ENCODE assay signal across 15 cellular contexts in the genomic region with DNA sequence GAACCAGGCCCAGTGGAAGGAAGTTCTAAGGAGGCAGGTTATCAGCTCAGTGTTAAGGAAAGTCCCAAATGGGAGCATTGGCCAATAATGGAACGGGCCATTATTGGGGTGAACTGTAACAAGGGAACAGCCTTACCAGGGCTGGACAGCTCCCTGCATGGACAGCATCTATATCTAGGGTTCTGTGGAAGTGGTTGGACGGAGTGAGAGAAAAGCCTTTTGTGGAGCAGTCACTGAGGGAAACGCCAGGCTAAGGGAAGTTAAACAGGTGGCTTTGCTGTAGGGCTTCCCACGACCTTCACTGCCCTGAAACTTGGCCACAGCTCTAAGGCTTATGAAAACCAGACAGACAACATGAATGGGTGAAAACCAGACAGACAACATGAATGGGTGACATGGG. TPM values are rescaled to one million over a fixed set of nuclear protein-coding genes. Genes with fewer than 3 reads are reported as not detected.
DNase-seq lines count a peak whose midpoint lies in the region; ATAC-seq, FAIRE-seq and TF ChIP-seq lines count a peak whose summit lies in the region.
"Had no signal": no experiment of that assay in that cellular context is flagged by ENCODE, and none has a peak within 500 bp of the region (broad histone marks: within the 10 kb centered on the region; RNA-seq: fewer than 3 reads in every experiment).

No MANE protein-coding gene starts in this region.

- no peaks in the 10 kb centered on the region; the same call in 1 of the 2 replicates for H3K79me2 ChIP-seq in GM12878 (ENCODE audit: control insufficient read depth, insufficient read depth, low read length)

- no peaks in the 10 kb centered on the region for H4K20me1 ChIP-seq in GM12878 (ENCODE audit: control insufficient read depth, insufficient read depth)

- no peak overlapping the region for H2AFZ ChIP-seq in GM12878 (ENCODE audit: control insufficient read depth, low read depth, low read length)

- H3K4me1 Mint-ChIP-seq in nephron progenitor cell = peaks cover 20% of the 10 kb centered on the region

- TF ChIP-seq POLR2A in GM12878 (IDR thresholded peaks at IDR 0.05; ENCODE audit: low read depth, low read length) = no peak
- TF ChIP-seq POLR2A in testis (IDR thresholded peaks at IDR 0.05) = no peak

- WGBS in GM12878 (ENCODE audit: insufficient coverage, insufficient replicate concordance, low lambda C conversion rate, missing lambda C conversion rate) = 52% methylated on average over 4 of the region's 4 CpGs
- WGBS in testis, 2 donors = 51 to 70% methylated on average over 4 of the region's 4 CpGs

- H3K4me2 ChIP-seq in GM12878 (ENCODE audit: control insufficient read depth, insufficient read depth) = peak overlapping the region; percentile 89

- no peak overlapping the region for H3K4me3 Mint-ChIP-seq in nephron progenitor cell
- H3K4me3 Mint-ChIP-seq: central memory CD8-positive, alpha-beta T cell; neural crest cell had no signal

- no TSS peak for BruUV-seq in GM12878 (replicated peaks; lab: Mats Ljungman, UMichigan)

- intact Hi-C loops in GM12878 (cut with micrococcal nuclease; ENCODE audit: unreplicated experiment) = no loop called here
- intact Hi-C loops in testis (cut with DNase I; ENCODE audit: low total_unique reads) = no loop called here

- H3K27me3 ChIP-seq in GM12878 (replicated peaks in 1 of 2; ENCODE audit: control insufficient read depth in 2 of 2, insufficient read depth in 2 of 2, low read length in 1 of 2) (no peaks in the 10 kb centered on the region), testis (no peaks in the 10 kb centered on the region)

- in situ Hi-C loops in GM12878 (cut with MboI) = no loop called here

- TF ChIP-seq CTCF in GM12878 (IDR thresholded peaks at IDR 0.05 in 2 of 3, conservative IDR thresholded peaks at IDR 0.05 in 1 of 3; ENCODE audit: control insufficient read depth in 2 of 3, extremely low read depth in 1 of 3, insufficient read depth in 1 of 3, low read depth in 3 of 3, low read length in 3 of 3) (no peak), nephron progenitor cell (IDR thresholded peaks at IDR 0.05) (no peak), testis (IDR thresholded peaks at IDR 0.05) (no peak)

- no peak for TF ChIP-seq EP300 in Ishikawa (IDR thresholded peaks at IDR 0.05; ENCODE audit: borderline replicate concordance)
- TF ChIP-seq EP300 in GM12878 (IDR thresholded peaks at IDR 0.05; ENCODE audit: borderline replicate concordance in 1 of 2, control insufficient read depth in 1 of 2, low read depth in 2 of 2, low read length in 2 of 2) = no peak

- H3K9me3 Mint-ChIP-seq in nephron progenitor cell = no peaks in the 10 kb centered on the region
- H3K9me3 Mint-ChIP-seq: central memory CD8-positive, alpha-beta T cell; neural crest cell had no signal

- peak overlapping the region; percentile 88 for H3K27ac ChIP-seq in GM12878 (ENCODE audit: control insufficient read depth, insufficient read depth)
- no peak overlapping the region for H3K27ac ChIP-seq in testis
- H3K27ac ChIP-seq: 22Rv1 had no signal

- H3K27me3 Mint-ChIP-seq in nephron progenitor cell (ENCODE audit: low read depth, poor library complexity) = peaks cover 30% of the 10 kb centered on the region
- H3K27me3 Mint-ChIP-seq: central memory CD8-positive, alpha-beta T cell had no signal

- FAIRE-seq in GM12878 (lab: Jason Lieb, UNC) = no peak

- ATAC-seq in GM12878 (no peak), HG03521 (IDR thresholded peaks at IDR 0.05; ENCODE audit: unreplicated experiment) (no peak)
- ATAC-seq: HCT116 had no signal

- H3K36me3 ChIP-seq in GM12878 (ENCODE audit: control insufficient read depth in 2 of 2, insufficient read depth in 2 of 2, low read length in 1 of 2) = peaks cover 15 to 36% of the 10 kb centered on the region in 2 experiments
- no peaks in the 10 kb centered on the region for H3K36me3 ChIP-seq in testis (ENCODE audit: low read depth, missing control alignments)

- SMC1A ChIA-PET in GM12878 (lab: Charles Lee; ENCODE audit: uncharacterized antibody, unreplicated experiment) = interaction anchor here (1.5 to 10.2 kb wide), 6 partner anchors 10 to 164 kb away, joined by 3 to 223 read pairs (median 10); a partner anchor contains a TSS

- H3K4me1 ChIP-seq in GM12878 (ENCODE audit: control insufficient read depth, insufficient read depth, low read length) (peaks cover 45% of the 10 kb centered on the region), testis (no peaks in the 10 kb centered on the region)

- TF ChIP-seq RAD21 in Ishikawa (IDR thresholded peaks at IDR 0.05; ENCODE audit: low read depth) = no peak
- no peak for TF ChIP-seq RAD21 in GM12878 (IDR thresholded peaks at IDR 0.05; ENCODE audit: insufficient read depth, low read depth, low read length)

- H3K4me3 ChIP-seq in GM12878 = no peak overlapping the region
- no peak overlapping the region for H3K4me3 ChIP-seq in testis
- H3K4me3 ChIP-seq: skin epidermis had no signal

- POLR2A ChIA-PET in GM12878 (lab: Charles Lee) = interaction anchor here (1.1 to 5.1 kb wide), 5 partner anchors 9 to 128 kb away, joined by 4 to 75 read pairs (median 30); a partner anchor contains a TSS

- RAD21 ChIA-PET in GM12878 (lab: Charles Lee; ENCODE audit: unreplicated experiment) = interaction anchor here (2.0 to 6.5 kb wide), 6 partner anchors 8 to 164 kb away, joined by 8 to 92 read pairs (median 30); a partner anchor contains a TSS

- no peaks in the 10 kb centered on the region for H3K36me3 Mint-ChIP-seq in nephron progenitor cell (ENCODE audit: low read depth)

- H3K27ac Mint-ChIP-seq in nephron progenitor cell = peak overlapping the region; percentile 94

- no peaks in the 10 kb centered on the region for H3K9me3 ChIP-seq in GM12878 (replicated peaks; ENCODE audit: control insufficient read depth, insufficient read depth, low read length)
- H3K9me3 ChIP-seq in testis = no peaks in the 10 kb centered on the region

- CTCF ChIA-PET in GM12878 (lab: Yijun Ruan, JAX) = interaction anchor here (1.4 to 10.9 kb wide), 10 partner anchors 7 to 323 kb away, joined by 5 to 197 read pairs (median 14); a partner anchor contains a TSS

- H3K9ac ChIP-seq in GM12878 (ENCODE audit: control insufficient read depth, insufficient read depth, low read length) = no peak overlapping the region; the same call in 1 of the 2 replicates

- DNase-seq in DMS53 (lab: John Stamatoyannopoulos, UW) (peak; percentile 34), DMS53 treated with DMSO at 0.1 percent for 48 hours (lab: John Stamatoyannopoulos, UW; ENCODE audit: unreplicated experiment) (no peak), GM12878 (ENCODE audit: low read depth, low spot score) (no peak), nephron progenitor cell (no peak), testis (no peak)
- no peak for DNase-seq in activated CD8-positive, alpha-beta memory T cell treated with anti-CD3 and anti-CD28 coated beads, Interleukin-2, amount 50 U/mL, for 48 hours
- DNase-seq: activated CD4-positive, alpha-beta T cell treated with anti-CD3 and anti-CD28 coated beads, Interleukin-2, amount 50 U/mL, for 1 hour; activated gamma-delta T cell had no signal

RNA-seq across cellular contexts. Expression of a gene that starts 17.0 kb away (rescaled TPM):
- total RNA-seq in GM12878 (2013; cell fraction: nucleolus; rRNA removed) = 58.4 and 67.0 TPM in 2 replicates
- total RNA-seq in GM12878 (2014; rRNA removed) (14.1 and 15.1 TPM in 2 replicates), GM12878 (2014; rRNA removed; fragmentation: Illumina TruSeq; extraction: Trizol) (13.8 and 22.0 TPM in 2 replicates), GM12878 (2021) (46.2 and 48.3 TPM in 2 replicates), testis (10 to 100 TPM in 1 of 2 donors, 1 to 10 TPM in 1; 9.4 to 20.6 TPM)
- 22.6 TPM for polyA plus RNA-seq in GM12878 (2011; ENCODE audit: low read depth)
- polyA plus RNA-seq in GM12878 (2011; rRNA removed) (28.9 and 37.6 TPM in 2 replicates), GM12878 (2014; fragmentation: Illumina TruSeq; extraction: Trizol) (36.1 and 62.4 TPM in 2 replicates), GM12878 (2014; fragmentation: Nextera tagmentation; extraction: Ambion mirVana) (1 to 10 TPM; 4.4 to 6.4 TPM), GM12878 (2014; rRNA removed) (39.0 and 42.2 TPM in 2 replicates), GM12878 (2016; fragmentation: Nextera tagmentation; extraction: Ambion mirVana) (10 to 100 TPM; 38.3 to 47.7 TPM), testis (ENCODE audit: insufficient read depth, low read depth, low replicate concordance) (13.2 TPM)
- polyA plus RNA-seq in GM12878 (2011; cell fraction: cytosol; rRNA removed) = 40.4 and 50.7 TPM in 2 replicates
- polyA plus RNA-seq in GM12878 (2011; cell fraction: nucleus; rRNA removed) = 116 and 132 TPM in 2 replicates
- 45.6 and 50.4 TPM in 2 replicates for polyA plus RNA-seq in GM12878 (2012)
- 20.4 and 27.0 TPM in 2 replicates for polyA minus RNA-seq in GM12878 (2011; rRNA and poly(A)+ RNA removed)
- 20.2 and 22.9 TPM in 2 replicates for polyA minus RNA-seq in GM12878 (2011; cell fraction: cytosol; rRNA and poly(A)+ RNA removed)
- 20.2 and 33.8 TPM in 2 replicates for polyA minus RNA-seq in GM12878 (2011; cell fraction: nucleus; rRNA and poly(A)+ RNA removed)

RNA-seq across cellular contexts. Expression of a gene that starts 39.3 kb away (rescaled TPM):
- total RNA-seq in GM12878 (2013; cell fraction: nucleolus; rRNA removed) = 27.4 and 34.0 TPM in 2 replicates
- total RNA-seq in GM12878 (2014; rRNA removed) (12.6 and 15.4 TPM in 2 replicates), GM12878 (2014; rRNA removed; fragmentation: Illumina TruSeq; extraction: Trizol) (5.3 and 5.9 TPM in 2 replicates), GM12878 (2021) (17.6 and 18.9 TPM in 2 replicates), testis (10 to 100 TPM; 63.2 to 64.8 TPM)
- polyA plus RNA-seq in GM12878 (2011; ENCODE audit: low read depth) = 3.0 TPM
- polyA plus RNA-seq in GM12878 (2011; rRNA removed) (2.1 and 7.9 TPM in 2 replicates), GM12878 (2014; fragmentation: Illumina TruSeq; extraction: Trizol) (1.2 and 5.4 TPM in 2 replicates), GM12878 (2014; fragmentation: Nextera tagmentation; extraction: Ambion mirVana) (under 1 TPM; 0.32 to 0.55 TPM), GM12878 (2014; rRNA removed) (14.9 and 17.7 TPM in 2 replicates), GM12878 (2016; fragmentation: Nextera tagmentation; extraction: Ambion mirVana) (10 to 100 TPM; 20.9 to 25.6 TPM), testis (ENCODE audit: insufficient read depth, low read depth, low replicate concordance) (47.4 TPM)
- polyA plus RNA-seq in GM12878 (2011; cell fraction: cytosol; rRNA removed) = 14.1 and 19.8 TPM in 2 replicates
- polyA plus RNA-seq in GM12878 (2011; cell fraction: nucleus; rRNA removed) = 19.9 and 22.1 TPM in 2 replicates
- 8.1 and 9.7 TPM in 2 replicates for polyA plus RNA-seq in GM12878 (2012)
- polyA minus RNA-seq in GM12878 (2011; rRNA and poly(A)+ RNA removed) = 14.7 and 27.5 TPM in 2 replicates
- 12.2 and 13.9 TPM in 2 replicates for polyA minus RNA-seq in GM12878 (2011; cell fraction: cytosol; rRNA and poly(A)+ RNA removed)
- 7.3 and 12.0 TPM in 2 replicates for polyA minus RNA-seq in GM12878 (2011; cell fraction: nucleus; rRNA and poly(A)+ RNA removed)

RNA-seq across cellular contexts. Expression of a gene that starts 45.2 kb away (rescaled TPM):
- 0.17 and 0.31 TPM in 2 replicates for total RNA-seq in GM12878 (2013; cell fraction: nucleolus; rRNA removed)
- total RNA-seq in GM12878 (2014; rRNA removed) = 0.05 and 0.06 TPM in 2 replicates
- not detected in 2 replicates for total RNA-seq in GM12878 (2014; rRNA removed; fragmentation: Illumina TruSeq; extraction: Trizol)
- total RNA-seq in GM12878 (2021) = 0.19 and 0.23 TPM in 2 replicates
- not detected for polyA plus RNA-seq in GM12878 (2011; ENCODE audit: low read depth)
- 0.03 and 0.04 TPM in 2 replicates for polyA plus RNA-seq in GM12878 (2011; rRNA removed)
- polyA plus RNA-seq in GM12878 (2011; cell fraction: cytosol; rRNA removed) = 0.04 and 0.07 TPM in 2 replicates
- polyA plus RNA-seq in GM12878 (2011; cell fraction: nucleus; rRNA removed) = 0.31 and 0.44 TPM in 2 replicates
- polyA plus RNA-seq in GM12878 (2012) = 0.18 and 0.19 TPM in 2 replicates
- 0.07 TPM in 1 of 2 replicates, not detected in the other for polyA plus RNA-seq in GM12878 (2014; fragmentation: Illumina TruSeq; extraction: Trizol)
- polyA plus RNA-seq in GM12878 (2014; fragmentation: Nextera tagmentation; extraction: Ambion mirVana) = under 1 TPM in 1 of 2 experiments, not detected in 1; 0.04 TPM
- 0.15 and 0.23 TPM in 2 replicates for polyA plus RNA-seq in GM12878 (2014; rRNA removed)
- under 1 TPM in 1 of 2 experiments, not detected in 1; 0.08 TPM for polyA plus RNA-seq in GM12878 (2016; fragmentation: Nextera tagmentation; extraction: Ambion mirVana)
- not detected in 2 replicates for polyA minus RNA-seq in GM12878 (2011; rRNA and poly(A)+ RNA removed)
- polyA minus RNA-seq in GM12878 (2011; cell fraction: cytosol; rRNA and poly(A)+ RNA removed) = not detected in 2 replicates
- polyA minus RNA-seq in GM12878 (2011; cell fraction: nucleus; rRNA and poly(A)+ RNA removed) = 0.10 and 0.12 TPM in 2 replicates
- 10 to 100 TPM; 43.8 to 87.4 TPM for total RNA-seq in testis
- polyA plus RNA-seq in testis (ENCODE audit: insufficient read depth, low read depth, low replicate concordance) = 31.7 TPM

Comparison
In these comparisons a context has a peak if more than half of its experiments do, and no peak if none do; other contexts are left out.
1. RNA of a gene that starts 45.2 kb away (total RNA-seq): 43.8 to 87.4 TPM in testis; 0.05 to 0.31 TPM in GM12878; every median in the first group is over 10 times any median in the second.